1 cellular context compared by ENCODE assay signal in the genomic region with DNA sequence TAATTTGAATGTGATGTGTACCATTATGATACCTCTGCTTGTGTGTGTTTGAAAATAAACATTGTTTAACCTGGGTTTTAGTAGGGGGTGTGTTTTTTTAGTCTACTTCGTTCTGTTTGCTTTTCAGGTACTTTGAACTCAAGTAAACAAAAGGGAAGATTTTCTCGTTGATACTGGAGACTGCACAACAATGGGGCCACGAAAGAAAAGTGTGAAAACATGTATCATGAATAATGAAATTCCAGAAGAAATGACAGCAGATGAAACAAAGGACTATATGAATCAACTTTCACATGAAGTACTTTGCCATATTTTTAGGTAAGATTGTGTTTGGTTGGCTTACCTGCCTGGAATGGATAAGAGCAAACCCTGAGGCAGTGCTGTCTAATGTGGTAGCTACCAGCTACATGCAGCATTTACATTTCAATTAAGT.
TF ChIP-seq lines count a peak whose summit lies in the region.

No MANE protein-coding gene starts in this region.

TF ChIP-seq in HepG2, 621 proteins besides CTCF, POLR2A, EP300 and RAD21 (continued from another document and continues in another):
- TF ChIP-seq HNF4G (IDR thresholded peaks at IDR 0.05; ENCODE audit: borderline replicate concordance, low read depth, low read length) = peak; percentile 61; the same call in 1 of the 2 replicates
- TF ChIP-seq HNF4G (CRISPR knock-in tag; IDR thresholded peaks at IDR 0.05; ENCODE audit: borderline replicate concordance, low read depth) = no peak
- peak; percentile 80 for TF ChIP-seq HHEX (CRISPR knock-in tag; IDR thresholded peaks at IDR 0.05)
- TF ChIP-seq ZMYM2 (CRISPR knock-in tag; IDR thresholded peaks at IDR 0.05) = no peak
- TF ChIP-seq GATAD2A (CRISPR knock-in tag; IDR thresholded peaks at IDR 0.05) = peak; percentile 85
- TF ChIP-seq CHD4 (IDR thresholded peaks at IDR 0.05; ENCODE audit: borderline replicate concordance, low read length) = peak; percentile 62; the same call in 1 of the 2 replicates
- TF ChIP-seq, protein P1, sequence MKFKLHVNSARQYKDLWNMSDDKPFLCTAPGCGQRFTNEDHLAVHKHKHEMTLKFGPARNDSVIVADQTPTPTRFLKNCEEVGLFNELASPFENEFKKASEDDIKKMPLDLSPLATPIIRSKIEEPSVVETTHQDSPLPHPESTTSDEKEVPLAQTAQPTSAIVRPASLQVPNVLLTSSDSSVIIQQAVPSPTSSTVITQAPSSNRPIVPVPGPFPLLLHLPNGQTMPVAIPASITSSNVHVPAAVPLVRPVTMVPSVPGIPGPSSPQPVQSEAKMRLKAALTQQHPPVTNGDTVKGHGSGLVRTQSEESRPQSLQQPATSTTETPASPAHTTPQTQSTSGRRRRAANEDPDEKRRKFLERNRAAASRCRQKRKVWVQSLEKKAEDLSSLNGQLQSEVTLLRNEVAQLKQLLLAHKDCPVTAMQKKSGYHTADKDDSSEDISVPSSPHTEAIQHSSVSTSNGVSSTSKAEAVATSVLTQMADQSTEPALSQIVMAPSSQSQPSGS (CRISPR knock-in tag; IDR thresholded peaks at IDR 0.05) = peak; percentile 30; the same call in 1 of the 2 replicates
- TF ChIP-seq ZNF530 (CRISPR knock-in tag; IDR thresholded peaks at IDR 0.05; ENCODE audit: low read depth) = no peak
- TF ChIP-seq DPF2 (CRISPR knock-in tag; IDR thresholded peaks at IDR 0.05; ENCODE audit: borderline replicate concordance, low read depth) = 0 out of 2 replicates have a peak, but pooled peaks have one; percentile 65
- TF ChIP-seq, protein P2, sequence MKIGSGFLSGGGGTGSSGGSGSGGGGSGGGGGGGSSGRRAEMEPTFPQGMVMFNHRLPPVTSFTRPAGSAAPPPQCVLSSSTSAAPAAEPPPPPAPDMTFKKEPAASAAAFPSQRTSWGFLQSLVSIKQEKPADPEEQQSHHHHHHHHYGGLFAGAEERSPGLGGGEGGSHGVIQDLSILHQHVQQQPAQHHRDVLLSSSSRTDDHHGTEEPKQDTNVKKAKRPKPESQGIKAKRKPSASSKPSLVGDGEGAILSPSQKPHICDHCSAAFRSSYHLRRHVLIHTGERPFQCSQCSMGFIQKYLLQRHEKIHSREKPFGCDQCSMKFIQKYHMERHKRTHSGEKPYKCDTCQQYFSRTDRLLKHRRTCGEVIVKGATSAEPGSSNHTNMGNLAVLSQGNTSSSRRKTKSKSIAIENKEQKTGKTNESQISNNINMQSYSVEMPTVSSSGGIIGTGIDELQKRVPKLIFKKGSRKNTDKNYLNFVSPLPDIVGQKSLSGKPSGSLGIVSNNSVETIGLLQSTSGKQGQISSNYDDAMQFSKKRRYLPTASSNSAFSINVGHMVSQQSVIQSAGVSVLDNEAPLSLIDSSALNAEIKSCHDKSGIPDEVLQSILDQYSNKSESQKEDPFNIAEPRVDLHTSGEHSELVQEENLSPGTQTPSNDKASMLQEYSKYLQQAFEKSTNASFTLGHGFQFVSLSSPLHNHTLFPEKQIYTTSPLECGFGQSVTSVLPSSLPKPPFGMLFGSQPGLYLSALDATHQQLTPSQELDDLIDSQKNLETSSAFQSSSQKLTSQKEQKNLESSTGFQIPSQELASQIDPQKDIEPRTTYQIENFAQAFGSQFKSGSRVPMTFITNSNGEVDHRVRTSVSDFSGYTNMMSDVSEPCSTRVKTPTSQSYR (CRISPR knock-in tag; IDR thresholded peaks at IDR 0.05; ENCODE audit: borderline replicate concordance) = peak; percentile 30; the same call in 1 of the 2 replicates
- TF ChIP-seq TBX3 (IDR thresholded peaks at IDR 0.05; ENCODE audit: borderline replicate concordance) = peak; percentile 95
- TF ChIP-seq, protein P3, sequence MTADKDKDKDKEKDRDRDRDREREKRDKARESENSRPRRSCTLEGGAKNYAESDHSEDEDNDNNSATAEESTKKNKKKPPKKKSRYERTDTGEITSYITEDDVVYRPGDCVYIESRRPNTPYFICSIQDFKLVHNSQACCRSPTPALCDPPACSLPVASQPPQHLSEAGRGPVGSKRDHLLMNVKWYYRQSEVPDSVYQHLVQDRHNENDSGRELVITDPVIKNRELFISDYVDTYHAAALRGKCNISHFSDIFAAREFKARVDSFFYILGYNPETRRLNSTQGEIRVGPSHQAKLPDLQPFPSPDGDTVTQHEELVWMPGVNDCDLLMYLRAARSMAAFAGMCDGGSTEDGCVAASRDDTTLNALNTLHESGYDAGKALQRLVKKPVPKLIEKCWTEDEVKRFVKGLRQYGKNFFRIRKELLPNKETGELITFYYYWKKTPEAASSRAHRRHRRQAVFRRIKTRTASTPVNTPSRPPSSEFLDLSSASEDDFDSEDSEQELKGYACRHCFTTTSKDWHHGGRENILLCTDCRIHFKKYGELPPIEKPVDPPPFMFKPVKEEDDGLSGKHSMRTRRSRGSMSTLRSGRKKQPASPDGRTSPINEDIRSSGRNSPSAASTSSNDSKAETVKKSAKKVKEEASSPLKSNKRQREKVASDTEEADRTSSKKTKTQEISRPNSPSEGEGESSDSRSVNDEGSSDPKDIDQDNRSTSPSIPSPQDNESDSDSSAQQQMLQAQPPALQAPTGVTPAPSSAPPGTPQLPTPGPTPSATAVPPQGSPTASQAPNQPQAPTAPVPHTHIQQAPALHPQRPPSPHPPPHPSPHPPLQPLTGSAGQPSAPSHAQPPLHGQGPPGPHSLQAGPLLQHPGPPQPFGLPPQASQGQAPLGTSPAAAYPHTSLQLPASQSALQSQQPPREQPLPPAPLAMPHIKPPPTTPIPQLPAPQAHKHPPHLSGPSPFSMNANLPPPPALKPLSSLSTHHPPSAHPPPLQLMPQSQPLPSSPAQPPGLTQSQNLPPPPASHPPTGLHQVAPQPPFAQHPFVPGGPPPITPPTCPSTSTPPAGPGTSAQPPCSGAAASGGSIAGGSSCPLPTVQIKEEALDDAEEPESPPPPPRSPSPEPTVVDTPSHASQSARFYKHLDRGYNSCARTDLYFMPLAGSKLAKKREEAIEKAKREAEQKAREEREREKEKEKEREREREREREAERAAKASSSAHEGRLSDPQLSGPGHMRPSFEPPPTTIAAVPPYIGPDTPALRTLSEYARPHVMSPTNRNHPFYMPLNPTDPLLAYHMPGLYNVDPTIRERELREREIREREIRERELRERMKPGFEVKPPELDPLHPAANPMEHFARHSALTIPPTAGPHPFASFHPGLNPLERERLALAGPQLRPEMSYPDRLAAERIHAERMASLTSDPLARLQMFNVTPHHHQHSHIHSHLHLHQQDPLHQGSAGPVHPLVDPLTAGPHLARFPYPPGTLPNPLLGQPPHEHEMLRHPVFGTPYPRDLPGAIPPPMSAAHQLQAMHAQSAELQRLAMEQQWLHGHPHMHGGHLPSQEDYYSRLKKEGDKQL (CRISPR knock-in tag; IDR thresholded peaks at IDR 0.05; ENCODE audit: low read depth) = peak; percentile 79
- TF ChIP-seq ZSCAN25 (CRISPR knock-in tag; IDR thresholded peaks at IDR 0.05) = no peak
- TF ChIP-seq TBL1XR1 (IDR thresholded peaks at IDR 0.05; ENCODE audit: borderline replicate concordance, low read length, partially characterized antibody) = peak; percentile 37
- TF ChIP-seq, protein P4, sequence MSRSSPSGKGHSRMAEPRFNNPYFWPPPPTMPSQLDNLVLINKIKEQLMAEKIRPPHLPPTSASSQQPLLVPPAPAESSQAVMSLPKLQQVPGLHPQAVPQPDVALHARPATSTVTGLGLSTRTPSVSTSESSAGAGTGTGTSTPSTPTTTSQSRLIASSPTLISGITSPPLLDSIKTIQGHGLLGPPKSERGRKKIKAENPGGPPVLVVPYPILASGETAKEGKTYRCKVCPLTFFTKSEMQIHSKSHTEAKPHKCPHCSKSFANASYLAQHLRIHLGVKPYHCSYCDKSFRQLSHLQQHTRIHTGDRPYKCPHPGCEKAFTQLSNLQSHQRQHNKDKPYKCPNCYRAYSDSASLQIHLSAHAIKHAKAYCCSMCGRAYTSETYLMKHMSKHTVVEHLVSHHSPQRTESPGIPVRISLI (CRISPR knock-in tag; IDR thresholded peaks at IDR 0.05; ENCODE audit: borderline replicate concordance) = peak; percentile 69; the same call in 1 of the 2 replicates
- no peak for TF ChIP-seq ZNF251 (CRISPR knock-in tag; IDR thresholded peaks at IDR 0.05)
- peak; percentile 49; the same call in 1 of the 2 replicates for TF ChIP-seq ZFP1 (CRISPR knock-in tag; IDR thresholded peaks at IDR 0.05)
- TF ChIP-seq ATF1 (CRISPR knock-in tag; IDR thresholded peaks at IDR 0.05) = peak; percentile 32; the same call in 1 of the 2 replicates
- TF ChIP-seq THAP11 (CRISPR knock-in tag; IDR thresholded peaks at IDR 0.05) = peak; percentile 59; the same call in 1 of the 2 replicates
- peak; percentile 48; the same call in 1 of the 2 replicates for TF ChIP-seq MIXL1 (CRISPR knock-in tag; IDR thresholded peaks at IDR 0.05)
- no peak for TF ChIP-seq ZNF24 (IDR thresholded peaks at IDR 0.05)
- TF ChIP-seq NFE2L2 (IDR thresholded peaks at IDR 0.05; ENCODE audit: low read length) = no peak
- TF ChIP-seq ERF (CRISPR knock-in tag; IDR thresholded peaks at IDR 0.05) = peak; percentile 62; the same call in 1 of the 2 replicates
- no peak for TF ChIP-seq ZNF83 (CRISPR knock-in tag; IDR thresholded peaks at IDR 0.05; ENCODE audit: borderline replicate concordance)
- TF ChIP-seq ZFP41 (CRISPR knock-in tag; IDR thresholded peaks at IDR 0.05; ENCODE audit: borderline replicate concordance) = no peak
- peak; percentile 58; the same call in 1 of the 2 replicates for TF ChIP-seq TARDBP (CRISPR knock-in tag; IDR thresholded peaks at IDR 0.05)
- TF ChIP-seq, protein P5, sequence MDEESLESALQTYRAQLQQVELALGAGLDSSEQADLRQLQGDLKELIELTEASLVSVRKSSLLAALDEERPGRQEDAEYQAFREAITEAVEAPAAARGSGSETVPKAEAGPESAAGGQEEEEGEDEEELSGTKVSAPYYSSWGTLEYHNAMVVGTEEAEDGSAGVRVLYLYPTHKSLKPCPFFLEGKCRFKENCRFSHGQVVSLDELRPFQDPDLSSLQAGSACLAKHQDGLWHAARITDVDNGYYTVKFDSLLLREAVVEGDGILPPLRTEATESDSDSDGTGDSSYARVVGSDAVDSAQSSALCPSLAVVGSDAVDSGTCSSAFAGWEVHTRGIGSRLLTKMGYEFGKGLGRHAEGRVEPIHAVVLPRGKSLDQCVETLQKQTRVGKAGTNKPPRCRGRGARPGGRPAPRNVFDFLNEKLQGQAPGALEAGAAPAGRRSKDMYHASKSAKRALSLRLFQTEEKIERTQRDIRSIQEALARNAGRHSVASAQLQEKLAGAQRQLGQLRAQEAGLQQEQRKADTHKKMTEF (CRISPR knock-in tag; IDR thresholded peaks at IDR 0.05) = peak; percentile 82
- TF ChIP-seq SRSF9 (IDR thresholded peaks at IDR 0.05; ENCODE audit: borderline replicate concordance, insufficient read depth, low read depth, low read length, poor library complexity, severe bottlenecking) = no peak
- peak; percentile 16; the same call in 1 of the 2 replicates for TF ChIP-seq YEATS2 (CRISPR knock-in tag; IDR thresholded peaks at IDR 0.05; ENCODE audit: borderline replicate concordance)
- TF ChIP-seq CREB1 (IDR thresholded peaks at IDR 0.05) = no peak
- TF ChIP-seq CREB1 (CRISPR knock-in tag; IDR thresholded peaks at IDR 0.05) = 0 out of 2 replicates have a peak, but pooled peaks have one; percentile 41
- TF ChIP-seq, protein P6, sequence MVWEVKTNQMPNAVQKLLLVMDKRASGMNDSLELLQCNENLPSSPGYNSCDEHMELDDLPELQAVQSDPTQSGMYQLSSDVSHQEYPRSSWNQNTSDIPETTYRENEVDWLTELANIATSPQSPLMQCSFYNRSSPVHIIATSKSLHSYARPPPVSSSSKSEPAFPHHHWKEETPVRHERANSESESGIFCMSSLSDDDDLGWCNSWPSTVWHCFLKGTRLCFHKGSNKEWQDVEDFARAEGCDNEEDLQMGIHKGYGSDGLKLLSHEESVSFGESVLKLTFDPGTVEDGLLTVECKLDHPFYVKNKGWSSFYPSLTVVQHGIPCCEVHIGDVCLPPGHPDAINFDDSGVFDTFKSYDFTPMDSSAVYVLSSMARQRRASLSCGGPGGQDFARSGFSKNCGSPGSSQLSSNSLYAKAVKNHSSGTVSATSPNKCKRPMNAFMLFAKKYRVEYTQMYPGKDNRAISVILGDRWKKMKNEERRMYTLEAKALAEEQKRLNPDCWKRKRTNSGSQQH (CRISPR knock-in tag; IDR thresholded peaks at IDR 0.05; ENCODE audit: low read depth) = no peak
- no peak for TF ChIP-seq ARNT2 (CRISPR knock-in tag; IDR thresholded peaks at IDR 0.05; ENCODE audit: low read depth)
- peak; percentile 85 for TF ChIP-seq FOXA1 (IDR thresholded peaks at IDR 0.05)
- TF ChIP-seq FOXA1 (CRISPR knock-in tag; IDR thresholded peaks at IDR 0.05) = peak; percentile 88
- TF ChIP-seq, protein P7, sequence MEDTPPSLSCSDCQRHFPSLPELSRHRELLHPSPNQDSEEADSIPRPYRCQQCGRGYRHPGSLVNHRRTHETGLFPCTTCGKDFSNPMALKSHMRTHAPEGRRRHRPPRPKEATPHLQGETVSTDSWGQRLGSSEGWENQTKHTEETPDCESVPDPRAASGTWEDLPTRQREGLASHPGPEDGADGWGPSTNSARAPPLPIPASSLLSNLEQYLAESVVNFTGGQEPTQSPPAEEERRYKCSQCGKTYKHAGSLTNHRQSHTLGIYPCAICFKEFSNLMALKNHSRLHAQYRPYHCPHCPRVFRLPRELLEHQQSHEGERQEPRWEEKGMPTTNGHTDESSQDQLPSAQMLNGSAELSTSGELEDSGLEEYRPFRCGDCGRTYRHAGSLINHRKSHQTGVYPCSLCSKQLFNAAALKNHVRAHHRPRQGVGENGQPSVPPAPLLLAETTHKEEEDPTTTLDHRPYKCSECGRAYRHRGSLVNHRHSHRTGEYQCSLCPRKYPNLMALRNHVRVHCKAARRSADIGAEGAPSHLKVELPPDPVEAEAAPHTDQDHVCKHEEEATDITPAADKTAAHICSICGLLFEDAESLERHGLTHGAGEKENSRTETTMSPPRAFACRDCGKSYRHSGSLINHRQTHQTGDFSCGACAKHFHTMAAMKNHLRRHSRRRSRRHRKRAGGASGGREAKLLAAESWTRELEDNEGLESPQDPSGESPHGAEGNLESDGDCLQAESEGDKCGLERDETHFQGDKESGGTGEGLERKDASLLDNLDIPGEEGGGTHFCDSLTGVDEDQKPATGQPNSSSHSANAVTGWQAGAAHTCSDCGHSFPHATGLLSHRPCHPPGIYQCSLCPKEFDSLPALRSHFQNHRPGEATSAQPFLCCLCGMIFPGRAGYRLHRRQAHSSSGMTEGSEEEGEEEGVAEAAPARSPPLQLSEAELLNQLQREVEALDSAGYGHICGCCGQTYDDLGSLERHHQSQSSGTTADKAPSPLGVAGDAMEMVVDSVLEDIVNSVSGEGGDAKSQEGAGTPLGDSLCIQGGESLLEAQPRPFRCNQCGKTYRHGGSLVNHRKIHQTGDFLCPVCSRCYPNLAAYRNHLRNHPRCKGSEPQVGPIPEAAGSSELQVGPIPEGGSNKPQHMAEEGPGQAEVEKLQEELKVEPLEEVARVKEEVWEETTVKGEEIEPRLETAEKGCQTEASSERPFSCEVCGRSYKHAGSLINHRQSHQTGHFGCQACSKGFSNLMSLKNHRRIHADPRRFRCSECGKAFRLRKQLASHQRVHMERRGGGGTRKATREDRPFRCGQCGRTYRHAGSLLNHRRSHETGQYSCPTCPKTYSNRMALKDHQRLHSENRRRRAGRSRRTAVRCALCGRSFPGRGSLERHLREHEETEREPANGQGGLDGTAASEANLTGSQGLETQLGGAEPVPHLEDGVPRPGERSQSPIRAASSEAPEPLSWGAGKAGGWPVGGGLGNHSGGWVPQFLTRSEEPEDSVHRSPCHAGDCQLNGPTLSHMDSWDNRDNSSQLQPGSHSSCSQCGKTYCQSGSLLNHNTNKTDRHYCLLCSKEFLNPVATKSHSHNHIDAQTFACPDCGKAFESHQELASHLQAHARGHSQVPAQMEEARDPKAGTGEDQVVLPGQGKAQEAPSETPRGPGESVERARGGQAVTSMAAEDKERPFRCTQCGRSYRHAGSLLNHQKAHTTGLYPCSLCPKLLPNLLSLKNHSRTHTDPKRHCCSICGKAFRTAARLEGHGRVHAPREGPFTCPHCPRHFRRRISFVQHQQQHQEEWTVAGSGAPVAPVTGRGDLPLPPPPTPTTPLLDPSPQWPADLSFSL (CRISPR knock-in tag; IDR thresholded peaks at IDR 0.05) = 0 out of 2 replicates have a peak, but pooled peaks have one; percentile 21
- peak; percentile 75 for TF ChIP-seq FOXO1 (CRISPR knock-in tag; IDR thresholded peaks at IDR 0.05)
- no peak for TF ChIP-seq ZNF773 (CRISPR knock-in tag; IDR thresholded peaks at IDR 0.05; ENCODE audit: borderline replicate concordance)
